Comparison of ENCODE assay signal across 9 cellular contexts in the genomic region with DNA sequence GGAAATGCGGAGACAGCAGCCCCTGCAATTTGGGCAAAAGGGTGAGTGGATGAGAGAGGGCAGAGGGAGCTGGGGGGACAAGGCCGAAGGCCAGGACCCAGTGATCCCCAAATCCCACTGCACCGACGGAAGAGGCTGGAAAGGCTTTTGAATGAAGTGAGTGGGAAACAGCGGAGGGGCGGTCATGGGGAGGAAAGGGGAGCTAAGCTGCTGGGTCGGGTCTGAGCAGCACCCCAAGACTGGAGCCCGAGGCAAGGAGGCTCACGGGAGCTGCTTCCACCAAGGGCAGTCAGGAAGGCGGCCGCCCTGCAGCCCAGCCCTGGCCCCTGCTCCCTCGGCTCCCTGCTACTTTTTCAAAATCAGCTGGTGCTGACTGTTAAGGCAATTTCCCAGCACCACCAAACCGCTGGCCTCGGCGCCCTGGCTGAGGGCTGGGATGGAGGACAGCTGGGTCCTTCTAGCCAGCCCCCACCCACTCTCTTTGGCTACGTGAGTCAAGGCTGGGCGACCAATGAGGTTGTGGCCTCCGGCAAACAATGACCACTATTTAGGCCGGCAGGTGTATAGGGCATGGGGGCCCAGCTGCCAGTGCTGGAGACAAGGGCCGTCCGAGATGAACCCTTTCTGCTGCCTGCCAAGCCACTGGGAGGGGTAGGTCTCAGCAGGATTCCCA. TPM values are rescaled to one million over a fixed set of nuclear protein-coding genes. Genes with fewer than 3 reads are reported as not detected.
DNase-seq lines count a peak whose midpoint lies in the region; ATAC-seq and TF ChIP-seq lines count a peak whose summit lies in the region.
"Had no signal": no experiment of that assay in that cellular context is flagged by ENCODE, and none has a peak within 500 bp of the region (broad histone marks: within the 10 kb centered on the region; RNA-seq: fewer than 3 reads in every experiment).

No MANE protein-coding gene starts in this region.

- ATAC-seq in CD8-positive, alpha-beta T cell = no peak
- no peak for ATAC-seq in stimulated activated naive CD8-positive, alpha-beta T cell treated with anti-CD3 and anti-CD28 coated beads, Interleukin-15, amount 100 ng/mL, for 72 hours
- no peak for ATAC-seq in HG02623 (IDR thresholded peaks at IDR 0.05; ENCODE audit: unreplicated experiment)

- CTCF ChIA-PET in CD8-positive, alpha-beta T cell (lab: Charles Lee) = interaction anchor here (0.6 to 5.5 kb wide), 6 partner anchors 11 to 78 kb away, joined by 3 to 38 read pairs (median 4); a partner anchor contains a TSS

- H3K27ac Mint-ChIP-seq in CD8-positive, alpha-beta T cell = peak overlapping the region; percentile 96
- no peak overlapping the region for H3K27ac Mint-ChIP-seq in stimulated activated naive CD8-positive, alpha-beta T cell treated with anti-CD3 and anti-CD28 coated beads, Interleukin-15, amount 100 ng/mL, for 72 hours

- no peak overlapping the region for H3K4me3 Mint-ChIP-seq in CD8-positive, alpha-beta T cell
- H3K4me3 Mint-ChIP-seq in stimulated activated naive CD8-positive, alpha-beta T cell treated with anti-CD3 and anti-CD28 coated beads, Interleukin-15, amount 100 ng/mL, for 72 hours = no peak overlapping the region

- no peak overlapping the region for H3K4me3 ChIP-seq in CD8-positive, alpha-beta T cell (ENCODE audit: low read depth, low read length)
- peak overlapping the region; percentile 85 for H3K4me3 ChIP-seq in fibroblast of the aortic adventitia (ENCODE audit: low read depth, low read length)

- H3K36me3 ChIP-seq in CD8-positive, alpha-beta T cell (ENCODE audit: insufficient read depth, low read length) = no peaks in the 10 kb centered on the region

- no peaks in the 10 kb centered on the region for H3K9me3 ChIP-seq in CD8-positive, alpha-beta T cell (ENCODE audit: low read length)

- H3K4me1 Mint-ChIP-seq in CD8-positive, alpha-beta T cell (ENCODE audit: low read depth) = peaks cover 46% of the 10 kb centered on the region
- H3K4me1 Mint-ChIP-seq in stimulated activated naive CD8-positive, alpha-beta T cell treated with anti-CD3 and anti-CD28 coated beads, Interleukin-15, amount 100 ng/mL, for 72 hours = peaks cover 35% of the 10 kb centered on the region

- H3K4me1 ChIP-seq in CD8-positive, alpha-beta T cell (ENCODE audit: insufficient read depth, low read length) = peaks cover 41% of the 10 kb centered on the region

- intact Hi-C loops in CD8-positive, alpha-beta T cell (cut with DNase I, micrococcal nuclease) = no loop called here
- intact Hi-C loops in posterior vena cava (cut with DNase I) = loop anchor here in 1 of 2 donors (2.0 kb wide), 1 partner anchor 38 kb away; a partner anchor contains a TSS

- no peaks in the 10 kb centered on the region for H3K9me3 Mint-ChIP-seq in CD8-positive, alpha-beta T cell
- H3K9me3 Mint-ChIP-seq in stimulated activated naive CD8-positive, alpha-beta T cell treated with anti-CD3 and anti-CD28 coated beads, Interleukin-15, amount 100 ng/mL, for 72 hours = peaks cover 0 to 4% of the 10 kb centered on the region in 2 donors

- no peak for TF ChIP-seq CTCF in CD8-positive, alpha-beta T cell (IDR thresholded peaks at IDR 0.05)
- no peak for TF ChIP-seq CTCF in fibroblast of the aortic adventitia (IDR thresholded peaks at IDR 0.05; ENCODE audit: insufficient read depth, low read length)

- DNase-seq in CD8-positive, alpha-beta T cell = no peak
- DNase-seq in SK-MEL-5 (ENCODE audit: low read depth, low spot score) (peak; percentile 28), fibroblast of the aortic adventitia (ENCODE audit: low read depth) (peak; percentile 84), posterior vena cava (ENCODE audit: low spot score) (peak; percentile 87), globus pallidus (ENCODE audit: low spot score) (no peak)
- no peak for DNase-seq in activated effector memory CD4-positive, alpha-beta T cell treated with anti-CD3 and anti-CD28 coated beads, Interleukin-2, amount 50 U/mL, for 16 hours
- DNase-seq in stimulated activated naive CD8-positive, alpha-beta T cell treated with anti-CD3 and anti-CD28 coated beads, Interleukin-15, amount 100 ng/mL, for 72 hours = no peak

- H3K27me3 Mint-ChIP-seq in CD8-positive, alpha-beta T cell (ENCODE audit: low read depth) = no peaks in the 10 kb centered on the region
- no peaks in the 10 kb centered on the region for H3K27me3 Mint-ChIP-seq in stimulated activated naive CD8-positive, alpha-beta T cell treated with anti-CD3 and anti-CD28 coated beads, Interleukin-15, amount 100 ng/mL, for 72 hours

- POLR2A ChIA-PET in CD8-positive, alpha-beta T cell (lab: Charles Lee) = interaction anchor here (0.8 to 2.8 kb wide), 7 partner anchors 8 to 46 kb away, joined by 3 to 17 read pairs (median 3); no protein-coding TSS in a partner anchor

- no peaks in the 10 kb centered on the region for H3K27me3 ChIP-seq in CD8-positive, alpha-beta T cell (ENCODE audit: insufficient read depth, low read length)

- no peak overlapping the region for H3K27ac ChIP-seq in CD8-positive, alpha-beta T cell (ENCODE audit: low read depth, low read length)

- in situ Hi-C loops in SK-MEL-5 (cut with HindIII; ENCODE audit: low pct_unique_long_range_greater_than_20kb, low sequenced_read_pairs) = no loop called here

- H3K36me3 Mint-ChIP-seq in CD8-positive, alpha-beta T cell = no peaks in the 10 kb centered on the region

RNA-seq across cellular contexts. Expression of a gene that starts 0.5 kb away (rescaled TPM):
- 10 to 100 TPM; 19.7 to 20.2 TPM for total RNA-seq in CD8-positive, alpha-beta T cell
- total RNA-seq in SK-MEL-5 (2014; rRNA removed; shearing (Covaris generic)) = 229 and 245 TPM in 2 replicates
- 210 and 228 TPM in 2 replicates for polyA plus RNA-seq in SK-MEL-5 (2015; cell fraction: cytosol; rRNA removed)
- polyA plus RNA-seq in SK-MEL-5 (2015; cell fraction: nucleus; rRNA removed) = 56.7 and 100 TPM in 2 replicates
- total RNA-seq in fibroblast of the aortic adventitia (ENCODE audit: low replicate concordance) (161 and 450 TPM in 2 replicates), posterior vena cava (1,000 to 10,000 TPM in 1 of 2 donors, 100 to 1,000 TPM in 1; 710 to 1,223 TPM)
- total RNA-seq: OCI-LY7 had no signal

RNA-seq across cellular contexts. Expression of a gene that starts 19.7 kb away (rescaled TPM):
- under 1 TPM; 0.22 to 0.28 TPM for total RNA-seq in CD8-positive, alpha-beta T cell
- total RNA-seq in SK-MEL-5 (2014; rRNA removed; shearing (Covaris generic)) = 0.32 and 0.37 TPM in 2 replicates
- polyA plus RNA-seq in SK-MEL-5 (2015; cell fraction: cytosol; rRNA removed) = 0.62 and 0.74 TPM in 2 replicates
- 2.2 TPM in 1 of 2 replicates, not detected in the other for polyA plus RNA-seq in SK-MEL-5 (2015; cell fraction: nucleus; rRNA removed)
- 0.18 and 1.3 TPM in 2 replicates for total RNA-seq in fibroblast of the aortic adventitia (ENCODE audit: low replicate concordance)
- 10 to 100 TPM; 40.7 to 41.7 TPM for total RNA-seq in posterior vena cava

RNA-seq across cellular contexts. Expression of a gene that starts 37.9 kb away (rescaled TPM):
- 10 to 100 TPM; 18.9 to 20.4 TPM for total RNA-seq in CD8-positive, alpha-beta T cell
- total RNA-seq in SK-MEL-5 (2014; rRNA removed; shearing (Covaris generic)) = 5.5 and 5.6 TPM in 2 replicates
- 6.5 and 14.1 TPM in 2 replicates for polyA plus RNA-seq in SK-MEL-5 (2015; cell fraction: cytosol; rRNA removed)
- polyA plus RNA-seq in SK-MEL-5 (2015; cell fraction: nucleus; rRNA removed) = 9.9 and 11.1 TPM in 2 replicates
- total RNA-seq in fibroblast of the aortic adventitia (ENCODE audit: low replicate concordance) = 27.7 and 39.6 TPM in 2 replicates
- total RNA-seq in posterior vena cava = 10 to 100 TPM; 26.3 to 30.8 TPM

RNA-seq across cellular contexts. Expression of a gene that starts 52.2 kb away (rescaled TPM):
- under 1 TPM; 0.11 to 0.14 TPM for total RNA-seq in CD8-positive, alpha-beta T cell
- total RNA-seq in SK-MEL-5 (2014; rRNA removed; shearing (Covaris generic)) = 1.7 and 2.0 TPM in 2 replicates
- 2.8 and 3.4 TPM in 2 replicates for polyA plus RNA-seq in SK-MEL-5 (2015; cell fraction: cytosol; rRNA removed)
- polyA plus RNA-seq in SK-MEL-5 (2015; cell fraction: nucleus; rRNA removed) = 2.2 and 2.4 TPM in 2 replicates
- total RNA-seq in fibroblast of the aortic adventitia (ENCODE audit: low replicate concordance) (4.5 and 10.1 TPM in 2 replicates), posterior vena cava (1 to 10 TPM; 7.6 to 8.2 TPM)
- total RNA-seq: OCI-LY7 had no signal

Comparison
In these comparisons a context has a peak if more than half of its experiments do, and no peak if none do; other contexts are left out.
1. DNase-seq: peak in SK-MEL-5 (single experiment), fibroblast of the aortic adventitia (single experiment) and posterior vena cava (single experiment); none in CD8-positive, alpha-beta T cell (0 of 7), globus pallidus (single experiment), activated effector memory CD4-positive, alpha-beta T cell treated with anti-CD3 and anti-CD28 coated beads, Interleukin-2, amount 50 U/mL, for 16 hours (single experiment) and stimulated activated naive CD8-positive, alpha-beta T cell treated with anti-CD3 and anti-CD28 coated beads, Interleukin-15, amount 100 ng/mL, for 72 hours (0 of 2).
2. RNA of a gene that starts 19.7 kb away (total RNA-seq): 40.7 to 41.7 TPM in posterior vena cava; 0.32 to 0.37 TPM in SK-MEL-5, 0.22 to 0.28 TPM in CD8-positive, alpha-beta T cell and 0.18 to 1.3 TPM in fibroblast of the aortic adventitia; every median in the first group is over 10 times any median in the second.